15 cellular contexts compared by ENCODE assay signal in the genomic region with DNA sequence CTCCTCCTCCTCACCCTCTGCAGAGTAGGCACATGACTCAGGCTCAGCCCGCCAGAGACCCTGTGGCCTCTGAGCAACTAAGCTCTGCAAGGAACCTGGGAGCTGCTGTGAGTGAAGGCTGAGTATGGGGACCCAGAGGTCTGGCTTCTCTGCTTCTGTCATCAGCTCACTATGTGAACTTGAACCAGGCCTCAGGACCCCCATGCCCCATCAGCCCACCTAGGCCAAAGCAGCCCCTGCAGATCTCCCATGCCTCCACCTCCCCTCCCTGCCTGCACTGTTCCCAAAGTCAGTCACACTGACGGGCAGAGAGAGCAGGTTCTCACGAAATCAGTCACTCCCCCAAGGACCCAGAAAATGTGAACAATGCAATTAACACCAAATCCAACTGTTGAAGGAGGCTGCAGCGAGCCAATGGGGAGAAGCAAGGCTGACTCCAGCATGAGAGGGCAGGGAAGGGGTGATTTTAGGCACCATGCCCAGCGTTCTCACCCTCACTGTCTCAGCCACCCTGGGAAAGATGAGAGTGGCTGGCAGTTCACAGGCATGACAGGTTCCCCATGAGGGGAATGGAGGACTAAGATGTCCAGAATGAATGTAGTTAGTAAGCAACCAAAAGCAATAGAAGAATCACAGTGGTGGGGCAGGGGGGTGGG.
DNase-seq lines count a peak whose midpoint lies in the region; ATAC-seq, FAIRE-seq and TF ChIP-seq lines count a peak whose summit lies in the region.
"Had no signal": no experiment of that assay in that cellular context is flagged by ENCODE, and none has a peak within 500 bp of the region (broad histone marks: within the 10 kb centered on the region; RNA-seq: fewer than 3 reads in every experiment).

No MANE protein-coding gene starts in this region.

- H3K4me1 Mint-ChIP-seq in activated CD8-positive, alpha-beta T cell treated with anti-CD3 and anti-CD28 coated beads, Interleukin-2, amount 10 ng/mL, durations not matched to agents 7 days and 5 days (ENCODE audit: low read depth) = peaks cover 36% of the 10 kb centered on the region
- H3K4me1 Mint-ChIP-seq in activated CD8-positive, alpha-beta T cell treated with anti-CD3 and anti-CD28 coated beads for 36 hours (ENCODE audit: low read depth) = peaks cover 24% of the 10 kb centered on the region

- no peak for TF ChIP-seq RAD21 in HepG2 (CRISPR knock-in tag; IDR thresholded peaks at IDR 0.05)

- H4K8ac ChIP-seq in mesendoderm (ENCODE audit: low read depth, low read length) = no peak overlapping the region

- no peak overlapping the region for H3K4me2 ChIP-seq in HepG2 (ENCODE audit: low read depth, low read length)
- H3K4me2 ChIP-seq in mesendoderm (ENCODE audit: low read length) = no peak overlapping the region

- no peaks in the 10 kb centered on the region for H3K27me3 Mint-ChIP-seq in activated CD8-positive, alpha-beta T cell treated with anti-CD3 and anti-CD28 coated beads, Interleukin-2, amount 10 ng/mL, durations not matched to agents 7 days and 5 days (ENCODE audit: low read depth)
- no peaks in the 10 kb centered on the region for H3K27me3 Mint-ChIP-seq in activated CD8-positive, alpha-beta T cell treated with anti-CD3 and anti-CD28 coated beads for 36 hours
- H3K27me3 Mint-ChIP-seq: natural killer cell treated with Interleukin-12 subunit alpha and Interleukin-12 subunit beta and Interleukin-15 and Interleukin-18, amount 100 ng/mL, for 72 hours had no signal

- POLR2A ChIA-PET in activated CD8-positive, alpha-beta T cell treated with anti-CD3 and anti-CD28 coated beads, Interleukin-2, amount 10 ng/mL, durations not matched to agents 7 days and 5 days (lab: Charles Lee) = interaction anchor here (0.8 kb wide), 1 partner anchor 70 kb away, joined by 3 read pairs; no protein-coding TSS in a partner anchor
- POLR2A ChIA-PET in activated CD8-positive, alpha-beta T cell treated with anti-CD3 and anti-CD28 coated beads for 36 hours (lab: Charles Lee) = no interaction called here
- POLR2A ChIA-PET in HepG2 (lab: Yijun Ruan, JAX) = interaction anchor here (1.5 kb wide), 1 partner anchor 81 kb away, joined by 5 read pairs; no protein-coding TSS in a partner anchor

- intact Hi-C loops in activated CD8-positive, alpha-beta T cell treated with anti-CD3 and anti-CD28 coated beads for 36 hours (cut with micrococcal nuclease) = no loop called here
- intact Hi-C loops in HepG2 (cut with micrococcal nuclease; ENCODE audit: unreplicated experiment) = no loop called here
- intact Hi-C loops in tibial artery (cut with DNase I; ENCODE audit: low total_unique reads) = no loop called here

- TF ChIP-seq EP300 in HepG2 (IDR thresholded peaks at IDR 0.05; ENCODE audit: low read depth in 2 of 2, low read length in 2 of 2) = no peak
- TF ChIP-seq EP300 in HepG2 (CRISPR knock-in tag; IDR thresholded peaks at IDR 0.05; ENCODE audit: borderline replicate concordance) = no peak

- no peak overlapping the region for H3K18ac ChIP-seq in mesendoderm (ENCODE audit: low read length)

- H3K4me3 ChIP-seq in HepG2 (replicated peaks in 1 of 3; ENCODE audit: insufficient read depth in 1 of 3, low read depth in 2 of 3, low read length in 3 of 3) = no peak overlapping the region
- H3K4me3 ChIP-seq in tibial artery = no peak overlapping the region
- no peak overlapping the region for H3K4me3 ChIP-seq in mesendoderm (ENCODE audit: low read length)
- no peak overlapping the region for H3K4me3 ChIP-seq in HAP-1
- H3K4me3 ChIP-seq: skin epidermis had no signal

- no peak overlapping the region for H3K4ac ChIP-seq in mesendoderm (ENCODE audit: low read depth, low read length)

- H2BK15ac ChIP-seq in mesendoderm (replicated peaks; ENCODE audit: low read depth) = no peak overlapping the region

- no peaks in the 10 kb centered on the region for H3K79me1 ChIP-seq in mesendoderm (ENCODE audit: low read length)

- H2BK120ac ChIP-seq in mesendoderm (ENCODE audit: low read depth, low read length) = no peak overlapping the region

- H3K79me2 ChIP-seq in HepG2 (ENCODE audit: insufficient read depth, low read length) (no peaks in the 10 kb centered on the region), mesendoderm (ENCODE audit: control insufficient read depth, insufficient read depth, low read length) (no peaks in the 10 kb centered on the region)

- TF ChIP-seq CTCF in activated CD8-positive, alpha-beta T cell treated with anti-CD3 and anti-CD28 coated beads for 36 hours (IDR thresholded peaks at IDR 0.05) = no peak
- TF ChIP-seq CTCF in HepG2 (CRISPR knock-in tag; IDR thresholded peaks at IDR 0.05) (no peak), tibial artery (IDR thresholded peaks at IDR 0.05) (no peak)

- peak; percentile 18 for DNase-seq in activated CD8-positive, alpha-beta T cell treated with anti-CD3 and anti-CD28 coated beads, Interleukin-2, amount 10 ng/mL, durations not matched to agents 7 days and 5 days
- no peak for DNase-seq in activated CD8-positive, alpha-beta T cell treated with anti-CD3 and anti-CD28 coated beads for 36 hours
- DNase-seq in HepG2 (ENCODE audit: low spot score) (no peak), tibial artery (peak in 1 of 2 donors; percentile 70), A172 (ENCODE audit: low spot score) (no peak), mesendoderm (no peak), HAP-1 (ENCODE audit: low spot score in 2 of 2) (no peak)
- DNase-seq: activated naive CD8-positive, alpha-beta T cell treated with anti-CD3 and anti-CD28 coated beads, Interleukin-2, amount 10 ng/mL, durations not matched to agents 7 days and 5 days; DMS 273 treated with DMSO at 0.1 percent for 48 hours; foreskin melanocyte had no signal

- H3K36me3 ChIP-seq in HepG2 (replicated peaks in 1 of 2; ENCODE audit: control insufficient read depth in 1 of 2, insufficient read depth in 2 of 2, low read length in 2 of 2) = no peaks in the 10 kb centered on the region
- H3K36me3 ChIP-seq in tibial artery = peaks cover 0 to 5% (median 0%) of the 10 kb centered on the region in 3 donors
- no peaks in the 10 kb centered on the region for H3K36me3 ChIP-seq in mesendoderm (ENCODE audit: control insufficient read depth, insufficient read depth, low read length)
- H3K36me3 ChIP-seq in HAP-1 (replicated peaks) = no peaks in the 10 kb centered on the region

- peak overlapping the region; percentile 12 for H3K27ac ChIP-seq in angular gyrus (ENCODE audit: low read depth, low read length)
- no peak overlapping the region for H3K27ac ChIP-seq in HepG2 (ENCODE audit: extremely low read length, insufficient read depth, low read length)
- H3K27ac ChIP-seq in tibial artery = peak overlapping the region; percentile 73 to 81
- H3K27ac ChIP-seq in mesendoderm (ENCODE audit: low read depth, low read length) = no peak overlapping the region

- no peak overlapping the region for H2AFZ ChIP-seq in HepG2 (ENCODE audit: low read length)

- H3K9ac ChIP-seq in HepG2 (ENCODE audit: insufficient read depth, low read depth, low read length) (no peak overlapping the region), mesendoderm (ENCODE audit: low read length) (no peak overlapping the region)

- H3K23ac ChIP-seq in mesendoderm (ENCODE audit: low read length) = no peak overlapping the region

- no peaks in the 10 kb centered on the region for H3K9me3 ChIP-seq in HepG2 (ENCODE audit: low read length)
- no peaks in the 10 kb centered on the region for H3K9me3 ChIP-seq in tibial artery
- H3K9me3 ChIP-seq in HAP-1 = no peaks in the 10 kb centered on the region

- CTCF ChIA-PET in activated CD8-positive, alpha-beta T cell treated with anti-CD3 and anti-CD28 coated beads, Interleukin-2, amount 10 ng/mL, durations not matched to agents 7 days and 5 days (lab: Charles Lee) = interaction anchor here (1.1 to 1.4 kb wide), 7 partner anchors 11 to 130 kb away, joined by 4 to 9 read pairs (median 5); no protein-coding TSS in a partner anchor
- CTCF ChIA-PET in activated CD8-positive, alpha-beta T cell treated with anti-CD3 and anti-CD28 coated beads for 36 hours (lab: Charles Lee) = interaction anchor here (0.9 to 1.8 kb wide), 5 partner anchors 8 to 102 kb away, joined by 3 to 5 read pairs (median 5); no protein-coding TSS in a partner anchor
- CTCF ChIA-PET in HepG2 (lab: Yijun Ruan, JAX; ENCODE audit: low intra/inter-chr PET ratio, low total read pairs) = no interaction called here

- no peak overlapping the region for H2AK5ac ChIP-seq in mesendoderm (ENCODE audit: low read length)

- TF ChIP-seq POLR2A in HepG2 (IDR thresholded peaks at IDR 0.05; ENCODE audit: insufficient read depth in 1 of 2, low read depth in 2 of 2, low read length in 2 of 2) = no peak

- no peaks in the 10 kb centered on the region for H3K9me3 Mint-ChIP-seq in activated CD8-positive, alpha-beta T cell treated with anti-CD3 and anti-CD28 coated beads, Interleukin-2, amount 10 ng/mL, durations not matched to agents 7 days and 5 days (ENCODE audit: insufficient read depth)
- no peaks in the 10 kb centered on the region for H3K9me3 Mint-ChIP-seq in activated CD8-positive, alpha-beta T cell treated with anti-CD3 and anti-CD28 coated beads for 36 hours
- H3K9me3 Mint-ChIP-seq: activated naive CD8-positive, alpha-beta T cell treated with anti-CD3 and anti-CD28 coated beads, Interleukin-2, amount 10 ng/mL, durations not matched to agents 7 days and 5 days; natural killer cell treated with Interleukin-12 subunit alpha and Interleukin-12 subunit beta and Interleukin-15 and Interleukin-18, amount 100 ng/mL, for 72 hours had no signal

- ATAC-seq in activated CD8-positive, alpha-beta T cell treated with anti-CD3 and anti-CD28 coated beads, Interleukin-2, amount 10 ng/mL, durations not matched to agents 7 days and 5 days = no peak
- ATAC-seq in activated CD8-positive, alpha-beta T cell treated with anti-CD3 and anti-CD28 coated beads for 36 hours = no peak
- ATAC-seq in HepG2 = peak; percentile 9; the same call in 1 of the 3 replicates
- ATAC-seq: natural killer cell treated with Interleukin-12 subunit alpha and Interleukin-12 subunit beta and Interleukin-15 and Interleukin-18, amount 100 ng/mL, for 72 hours had no signal

- H4K5ac ChIP-seq in mesendoderm (ENCODE audit: low read length) = no peak overlapping the region

- peaks cover 2 to 18% of the 10 kb centered on the region in 2 experiments; a peak in 1 of 5 replicates for H3K27me3 ChIP-seq in HepG2 (ENCODE audit: control insufficient read depth in 1 of 2, insufficient read depth in 2 of 2, low read length in 2 of 2)
- no peaks in the 10 kb centered on the region for H3K27me3 ChIP-seq in tibial artery
- H3K27me3 ChIP-seq in mesendoderm (ENCODE audit: insufficient read depth, low read length, poor library complexity) = no peaks in the 10 kb centered on the region
- H3K27me3 ChIP-seq in HAP-1 (ENCODE audit: low read depth) = no peaks in the 10 kb centered on the region

- FAIRE-seq in HepG2 (lab: Jason Lieb, UNC) = no peak
- FAIRE-seq: A204.1, islet of Langerhans had no signal

- no peak overlapping the region for H2BK5ac ChIP-seq in mesendoderm (ENCODE audit: low read length)

- 23% methylated on average over 5 of the region's 5 CpGs for WGBS in HepG2 (ENCODE audit: low lambda C conversion rate)
- WGBS in mesendoderm (ENCODE audit: extremely low coverage, insufficient coverage, low lambda C conversion rate) = no CpG with 5 or more reads among the region's 5 CpGs

- H4K20me1 ChIP-seq in HepG2 (ENCODE audit: insufficient read depth, low read length) = no peaks in the 10 kb centered on the region

- H3K56ac ChIP-seq in mesendoderm (ENCODE audit: low read length) = no peak overlapping the region

- peak overlapping the region; percentile 45 for H3K27ac Mint-ChIP-seq in activated CD8-positive, alpha-beta T cell treated with anti-CD3 and anti-CD28 coated beads, Interleukin-2, amount 10 ng/mL, durations not matched to agents 7 days and 5 days
- H3K27ac Mint-ChIP-seq in activated CD8-positive, alpha-beta T cell treated with anti-CD3 and anti-CD28 coated beads for 36 hours = no peak overlapping the region
- H3K27ac Mint-ChIP-seq: activated naive CD8-positive, alpha-beta T cell treated with anti-CD3 and anti-CD28 coated beads, Interleukin-2, amount 10 ng/mL, durations not matched to agents 7 days and 5 days had no signal

- H3K4me1 ChIP-seq in HepG2 (ENCODE audit: insufficient read depth, low read length) (peaks cover 6% of the 10 kb centered on the region; the same call in 1 of the 2 replicates), tibial artery (peaks cover 0 to 23% (median 22%) of the 10 kb centered on the region in 4 donors), mesendoderm (ENCODE audit: control insufficient read depth, low read depth, low read length) (no peaks in the 10 kb centered on the region), HAP-1 (no peaks in the 10 kb centered on the region)

- no peaks in the 10 kb centered on the region for H3K36me3 Mint-ChIP-seq in activated CD8-positive, alpha-beta T cell treated with anti-CD3 and anti-CD28 coated beads, Interleukin-2, amount 10 ng/mL, durations not matched to agents 7 days and 5 days (ENCODE audit: low read depth)
- no peaks in the 10 kb centered on the region for H3K36me3 Mint-ChIP-seq in activated CD8-positive, alpha-beta T cell treated with anti-CD3 and anti-CD28 coated beads for 36 hours (ENCODE audit: low read depth)
- H3K36me3 Mint-ChIP-seq: activated naive CD8-positive, alpha-beta T cell treated with anti-CD3 and anti-CD28 coated beads, Interleukin-2, amount 10 ng/mL, durations not matched to agents 7 days and 5 days; natural killer cell treated with Interleukin-12 subunit alpha and Interleukin-12 subunit beta and Interleukin-15 and Interleukin-18, amount 100 ng/mL, for 72 hours had no signal

- in situ Hi-C loops in HepG2 (cut with HindIII; ENCODE audit: extremely low pct_ligation_motif_present, low pct_unique_long_range_greater_than_20kb) = no loop called here
- in situ Hi-C loops in HAP-1 (cut with MboI; ENCODE audit: low sequenced_read_pairs) = no loop called here

- no TSS peak for BruUV-seq in HepG2 (replicated peaks; lab: Mats Ljungman, UMichigan)

- no peak overlapping the region for H3K4me3 Mint-ChIP-seq in activated CD8-positive, alpha-beta T cell treated with anti-CD3 and anti-CD28 coated beads, Interleukin-2, amount 10 ng/mL, durations not matched to agents 7 days and 5 days
- no peak overlapping the region for H3K4me3 Mint-ChIP-seq in activated CD8-positive, alpha-beta T cell treated with anti-CD3 and anti-CD28 coated beads for 36 hours
- H3K4me3 Mint-ChIP-seq: activated naive CD8-positive, alpha-beta T cell treated with anti-CD3 and anti-CD28 coated beads, Interleukin-2, amount 10 ng/mL, durations not matched to agents 7 days and 5 days; natural killer cell treated with Interleukin-12 subunit alpha and Interleukin-12 subunit beta and Interleukin-15 and Interleukin-18, amount 100 ng/mL, for 72 hours had no signal

Comparison
In these comparisons a context has a peak if more than half of its experiments do, and no peak if none do; other contexts are left out.
1. H3K27ac ChIP-seq: peak in angular gyrus (single experiment) and tibial artery (2 of 2); none in HepG2 (single experiment) and mesendoderm (single experiment).